In the genomic region with DNA sequence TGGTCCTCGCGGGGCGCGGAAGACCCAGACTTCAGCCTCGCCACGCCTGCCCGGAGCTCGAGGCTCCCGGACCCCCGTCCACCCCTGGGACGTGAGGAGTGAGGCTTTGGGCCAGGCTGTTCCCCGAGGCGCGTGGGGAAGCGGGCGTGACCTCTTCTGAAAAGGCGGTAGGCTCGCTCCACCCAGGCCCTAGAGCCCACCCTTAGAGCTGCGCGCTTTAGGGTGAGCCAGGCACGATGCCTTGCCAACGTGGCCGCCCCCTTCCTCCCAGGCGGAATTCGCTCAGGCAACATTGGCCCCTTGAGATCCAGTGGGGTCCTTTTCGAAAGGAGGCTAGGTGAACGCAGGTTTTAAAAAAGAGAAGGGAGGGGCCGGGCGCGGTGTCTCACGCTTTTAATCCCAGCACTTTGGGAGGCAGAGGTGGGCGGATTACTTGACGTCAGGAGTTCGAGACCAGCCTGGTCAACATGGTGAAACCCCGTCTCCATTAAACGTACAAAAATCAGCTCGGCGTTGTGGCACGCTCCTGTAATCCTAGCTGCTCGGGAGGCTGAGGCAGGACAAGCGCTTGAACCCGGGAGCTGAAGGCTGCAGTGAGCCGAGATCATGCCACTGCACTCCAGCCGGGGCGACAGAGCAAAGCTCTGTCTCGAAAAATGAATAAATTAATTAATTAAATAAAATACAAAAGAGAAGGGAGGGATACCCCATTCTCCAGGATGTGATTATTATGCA, we compare ENCODE assay signal across 8 cellular contexts. TPM values are rescaled to one million over a fixed set of nuclear protein-coding genes. Genes with fewer than 3 reads are reported as not detected.
DNase-seq lines count a peak whose midpoint lies in the region; ATAC-seq and TF ChIP-seq lines count a peak whose summit lies in the region.

No MANE protein-coding gene starts in this region.

- peaks cover 22% of the 10 kb centered on the region for H3K4me1 ChIP-seq in neuron (ENCODE audit: insufficient read depth, low read length)

- TF ChIP-seq CTCF in RWPE1 (conservative IDR thresholded peaks at IDR 0.05; ENCODE audit: low read depth): no peak

- peaks cover 4% of the 10 kb centered on the region for H3K9me3 ChIP-seq in neuron (ENCODE audit: low read length)

- peak overlapping the region; percentile 93 for H3K27ac ChIP-seq in RWPE1

- CTCF ChIA-PET in RWPE1 (lab: Yijun Ruan, JAX): interaction anchor here (0.5 to 1.4 kb wide), 5 partner anchors 13 to 780 kb away, joined by 3 to 13 read pairs (median 3); no protein-coding TSS in a partner anchor

- peak overlapping the region; percentile 88 for H2AFZ ChIP-seq in neuron (ENCODE audit: low read depth, low read length)

- ATAC-seq in esophagus mucosa (peak; percentile 14), GM21360 (IDR thresholded peaks at IDR 0.05; ENCODE audit: unreplicated experiment) (no peak)

- peak overlapping the region; percentile 50 for H3K4me3 ChIP-seq in neuron (ENCODE audit: low read length)

- H3K36me3 ChIP-seq in neuron (ENCODE audit: insufficient read depth, low read length): no peaks in the 10 kb centered on the region

- POLR2A ChIA-PET in RWPE1 (lab: Yijun Ruan, JAX; ENCODE audit: low non-redundant PET): interaction anchor here (0.5 to 1.2 kb wide), 7 partner anchors 10 to 1043 kb away, joined by 3 to 4 read pairs (median 3); a partner anchor contains a TSS

- H3K27me3 ChIP-seq in neuron (ENCODE audit: insufficient read depth, low read length): peaks cover 54% of the 10 kb centered on the region

- peak; percentile 64 for DNase-seq in DMS 273 (lab: John Stamatoyannopoulos, UW; ENCODE audit: unreplicated experiment)
- no peak for DNase-seq in DMS 273 treated with DMSO at 0.1 percent for 48 hours (lab: John Stamatoyannopoulos, UW)
- no peak for DNase-seq in RWPE1 (ENCODE audit: low spot score)
- no peak for DNase-seq in NCI-H2029 treated with DMSO at 0.1 percent for 48 hours (lab: John Stamatoyannopoulos, UW)
- no peak for DNase-seq in CD1c-positive myeloid dendritic cell (ENCODE audit: extremely low spot score)

RNA-seq across cellular contexts. Expression of a gene that starts 0.9 kb away (rescaled TPM):
- total RNA-seq in esophagus mucosa: 4.0 TPM

RNA-seq across cellular contexts. Expression of a gene that starts 19.6 kb away (rescaled TPM):
- 229 TPM for total RNA-seq in esophagus mucosa

RNA-seq across cellular contexts. Expression of a gene that starts 37.9 kb away (rescaled TPM):
- 0.84 TPM for total RNA-seq in esophagus mucosa

RNA-seq across cellular contexts. Expression of a gene that starts 50.8 kb away (rescaled TPM):
- 62.5 TPM for total RNA-seq in esophagus mucosa
